1 cellular context compared by ENCODE assay signal in genomic region chr18:2412261-2412660, GRCh38.
TF ChIP-seq lines count a peak whose summit lies in the region.

No MANE protein-coding gene starts in this region.

TF ChIP-seq in IMR-90, 13 proteins besides CTCF, POLR2A, EP300 and RAD21 (continued from another document):
- no peak for TF ChIP-seq ELK1 (IDR thresholded peaks at IDR 0.05; ENCODE audit: borderline replicate concordance, low read depth, low read length)
- no peak for TF ChIP-seq USF2 (IDR thresholded peaks at IDR 0.05; ENCODE audit: low read depth, low read length)
